In genomic region chr4:127015616-127016015, GRCh38 we compare ENCODE assay signal across 19 cellular contexts.
A peak's percentile ranks its signal among the peaks of the same experiment; 100 is the strongest.
DNase-seq lines count a peak whose midpoint lies in the region; ATAC-seq, FAIRE-seq and TF ChIP-seq lines count a peak whose summit lies in the region.
"Had no signal": no experiment of that assay in that cellular context is flagged by ENCODE, and none has a peak within 500 bp of the region (broad histone marks: within the 10 kb centered on the region; RNA-seq: fewer than 3 reads in every experiment).

No MANE protein-coding gene starts in this region.

- H3K79me2 ChIP-seq in SK-N-SH (ENCODE audit: insufficient read depth) = no peaks in the 10 kb centered on the region
- no peaks in the 10 kb centered on the region for H3K79me2 ChIP-seq in K562 (ENCODE audit: control insufficient read depth, insufficient read depth, low read length)

- H3K9me2 ChIP-seq in SK-N-SH = no peaks in the 10 kb centered on the region

- TF ChIP-seq POLR2A in K562 (conservative IDR thresholded peaks at IDR 0.05) = no peak

- no peak overlapping the region for H3K4me3 Mint-ChIP-seq in HFFc6
- H3K4me3 Mint-ChIP-seq: activated T-helper 17 cell treated with anti-CD3 and anti-CD28 coated beads, Interleukin-2, amount 50 U/mL, for 72 hours; stimulated activated naive CD8-positive, alpha-beta T cell treated with anti-CD3 and anti-CD28 coated beads, Interleukin-15, Interleukin-2, amounts not matched to agents 100 ng/mL and 50 ng/mL, for 24 hours; type B pancreatic cell had no signal

- TF ChIP-seq EP300 in SK-N-SH (IDR thresholded peaks at IDR 0.05; ENCODE audit: borderline replicate concordance in 1 of 2, low read depth in 1 of 2, low read length in 1 of 2) (no peak), K562 (IDR thresholded peaks at IDR 0.05; ENCODE audit: low read length) (no peak)

- H3K27ac ChIP-seq in SK-N-SH (ENCODE audit: low read depth in 2 of 2, low read length in 1 of 2) (no peak overlapping the region), K562 (ENCODE audit: extremely low read depth, low read depth, low read length) (no peak overlapping the region), stomach smooth muscle (ENCODE audit: low read length) (no peak overlapping the region)
- H3K27ac ChIP-seq: cardiac muscle cell, epithelial cell of prostate, SJSA1 had no signal

- H3K4me2 ChIP-seq in SK-N-SH = 0 out of 2 replicates have a peak overlapping the region, but pooled peaks have one; percentile 6
- peak overlapping the region; percentile 34; the same call in 1 of the 2 replicates for H3K4me2 ChIP-seq in K562 (ENCODE audit: insufficient read depth, low read length)

- no peaks in the 10 kb centered on the region for H3K36me3 ChIP-seq in SK-N-SH (replicated peaks in 1 of 2; ENCODE audit: control insufficient read depth in 1 of 2, insufficient read depth in 2 of 2, low read length in 1 of 2)
- H3K36me3 ChIP-seq in K562 (ENCODE audit: control insufficient read depth, insufficient read depth, low read length) = no peaks in the 10 kb centered on the region
- no peaks in the 10 kb centered on the region for H3K36me3 ChIP-seq in stomach smooth muscle (ENCODE audit: control insufficient read depth in 2 of 2, insufficient read depth in 2 of 2, low read length in 2 of 2)
- H3K36me3 ChIP-seq: cardiac muscle cell, sigmoid colon, SJSA1 had no signal

- H3F3A ChIP-seq in SK-N-SH (replicated peaks; ENCODE audit: insufficient read depth) = no peaks in the 10 kb centered on the region

- H3K9me3 ChIP-seq in SK-N-SH (no peaks in the 10 kb centered on the region), K562 (replicated peaks; ENCODE audit: control insufficient read depth, insufficient read depth, low read depth, low read length) (no peaks in the 10 kb centered on the region), stomach smooth muscle (ENCODE audit: control insufficient read depth in 2 of 2, low read length in 2 of 2) (no peaks in the 10 kb centered on the region)
- H3K9me3 ChIP-seq: sigmoid colon, SJSA1 had no signal

- H3K4me3 ChIP-seq in SK-N-SH (ENCODE audit: low read depth in 2 of 2, low read length in 1 of 2) (no peak overlapping the region; a peak in 1 of 4 replicates), K562 (no peak overlapping the region), stomach smooth muscle (ENCODE audit: low read length in 2 of 2) (peak overlapping the region; percentile 47 to 56)
- H3K4me3 ChIP-seq: cardiac muscle cell, sigmoid colon, SJSA1 had no signal

- H3K9me3 Mint-ChIP-seq in HFFc6 = 0 out of 2 replicates have a peak, but pooled peaks cover 4% of the 10 kb centered on the region
- H3K9me3 Mint-ChIP-seq: type B pancreatic cell had no signal

- no peaks in the 10 kb centered on the region for H3K36me3 Mint-ChIP-seq in HFFc6 (ENCODE audit: low read depth)
- H3K36me3 Mint-ChIP-seq: type B pancreatic cell had no signal

- H4K20me1 ChIP-seq in SK-N-SH (ENCODE audit: insufficient read depth) = no peaks in the 10 kb centered on the region
- no peaks in the 10 kb centered on the region for H4K20me1 ChIP-seq in K562 (replicated peaks; ENCODE audit: control insufficient read depth, insufficient read depth, low read length)

- no peak for TF ChIP-seq CTCF in SK-N-SH (IDR thresholded peaks at IDR 0.05)
- no peak for TF ChIP-seq CTCF in K562 (IDR thresholded peaks at IDR 0.05 in 2 of 3, conservative IDR thresholded peaks at IDR 0.05 in 1 of 3; ENCODE audit: insufficient read depth in 2 of 3, low read depth in 1 of 3, low read length in 3 of 3)
- no peak for TF ChIP-seq CTCF in HFFc6 (IDR thresholded peaks at IDR 0.05)

- ATAC-seq in SK-N-SH treated with all-trans-retinoic acid at 6 μM for 48 hours (no peak), K562 (peak; percentile 72), GM21717 (IDR thresholded peaks at IDR 0.05; ENCODE audit: unreplicated experiment) (no peak)
- ATAC-seq: activated T-helper 17 cell treated with anti-CD3 and anti-CD28 coated beads, Interleukin-2, amount 50 U/mL, for 72 hours had no signal

- WGBS in SK-N-SH (ENCODE audit: low lambda C conversion rate) = 62% methylated on average over 6 of the region's 6 CpGs
- whole genome bisulfite sequencing in K562 (ENCODE audit: insufficient coverage, low coverage, missing lambda C conversion rate) = 24% methylated on average over 6 of the region's 6 CpGs

- H3K4me1 Mint-ChIP-seq in HFFc6 (ENCODE audit: low read depth) = no peaks in the 10 kb centered on the region; the same call in 1 of the 2 replicates
- H3K4me1 Mint-ChIP-seq: activated T-helper 17 cell treated with anti-CD3 and anti-CD28 coated beads, Interleukin-2, amount 50 U/mL, for 72 hours had no signal

- POLR2A ChIA-PET in SK-N-SH (lab: Yijun Ruan, JAX) (no interaction called here), K562 (lab: Yijun Ruan, JAX) (no interaction called here)

- peak overlapping the region; percentile 54; the same call in 1 of the 2 replicates for H2AFZ ChIP-seq in SK-N-SH (ENCODE audit: low read depth)
- H2AFZ ChIP-seq in K562 (ENCODE audit: low read depth, low read length) = peak overlapping the region; percentile 78

- H3K9ac ChIP-seq in SK-N-SH (no peak overlapping the region), K562 (ENCODE audit: insufficient read depth in 1 of 2, low read depth in 2 of 2, low read length in 2 of 2) (no peak overlapping the region; a peak in 1 of 4 replicates), stomach smooth muscle (ENCODE audit: low read length in 2 of 2) (peak overlapping the region in 1 of 2 donors; percentile 6)

- no peak for DNase-seq in SK-N-SH
- peak; percentile 7 for DNase-seq in NCI-H345 (lab: John Stamatoyannopoulos, UW)
- no peak for DNase-seq in K562 (ENCODE audit: extremely low read depth in 1 of 4, low spot score in 3 of 4)
- DNase-seq in HFFc6 = no peak
- DNase-seq in activated effector memory CD4-positive, alpha-beta T cell treated with anti-CD3 and anti-CD28 coated beads, Interleukin-2, amount 50 U/mL, for 16 hours = no peak
- DNase-seq: activated CD4-positive, alpha-beta T cell treated with anti-CD3 and anti-CD28 coated beads for 1 hour; dermis blood vessel endothelial cell; NCI-H2227 treated with DMSO at 0.1 percent for 48 hours; sigmoid colon had no signal

- H3K27me3 ChIP-seq in SK-N-SH (ENCODE audit: insufficient read depth) (no peaks in the 10 kb centered on the region), K562 (ENCODE audit: control insufficient read depth in 2 of 2, insufficient read depth in 2 of 2, low read length in 2 of 2) (no peaks in the 10 kb centered on the region), stomach smooth muscle (ENCODE audit: control insufficient read depth in 1 of 2, insufficient read depth in 2 of 2, low read length in 2 of 2) (no peaks in the 10 kb centered on the region)
- H3K27me3 ChIP-seq: cardiac muscle cell, sigmoid colon, SJSA1 had no signal

- TF ChIP-seq RAD21 in SK-N-SH (IDR thresholded peaks at IDR 0.05; ENCODE audit: low read length) = no peak
- no peak for TF ChIP-seq RAD21 in K562 (CRISPR knock-in tag; conservative IDR thresholded peaks at IDR 0.05 in 1 of 2, IDR thresholded peaks at IDR 0.05 in 1 of 2)

- BruUV-seq in K562 (replicated peaks; lab: Mats Ljungman, UMichigan) = no TSS peak

- no peaks in the 10 kb centered on the region for H3K27me3 Mint-ChIP-seq in HFFc6 (ENCODE audit: insufficient read depth)
- H3K27me3 Mint-ChIP-seq: activated T-helper 17 cell treated with anti-CD3 and anti-CD28 coated beads, Interleukin-2, amount 50 U/mL, for 72 hours; stimulated activated naive CD8-positive, alpha-beta T cell treated with anti-CD3 and anti-CD28 coated beads, Interleukin-15, Interleukin-2, amounts not matched to agents 100 ng/mL and 50 ng/mL, for 24 hours; type B pancreatic cell had no signal

- in situ Hi-C loops in K562 (cut with MboI) = no loop called here

- no peak overlapping the region for H3K27ac Mint-ChIP-seq in HFFc6
- H3K27ac Mint-ChIP-seq: activated T-helper 17 cell treated with anti-CD3 and anti-CD28 coated beads, Interleukin-2, amount 50 U/mL, for 72 hours; stimulated activated naive CD8-positive, alpha-beta T cell treated with anti-CD3 and anti-CD28 coated beads, Interleukin-15, Interleukin-2, amounts not matched to agents 100 ng/mL and 50 ng/mL, for 24 hours; type B pancreatic cell had no signal

- H3K4me1 ChIP-seq in SK-N-SH (ENCODE audit: control insufficient read depth in 1 of 2, insufficient read depth in 2 of 2, low read depth in 1 of 2, low read length in 1 of 2) (no peaks in the 10 kb centered on the region), K562 (replicated peaks in 1 of 2; ENCODE audit: control insufficient read depth in 2 of 2, insufficient read depth in 2 of 2, low read length in 2 of 2) (peaks cover 0 to 4% of the 10 kb centered on the region in 2 experiments; a peak in 1 of 5 replicates), stomach smooth muscle (ENCODE audit: control insufficient read depth, insufficient read depth, low read length) (peaks cover 3% of the 10 kb centered on the region)
- H3K4me1 ChIP-seq: SJSA1 had no signal

- FAIRE-seq in K562 (lab: Jason Lieb, UNC) = no peak
- FAIRE-seq: frontal cortex had no signal

- no peaks in the 10 kb centered on the region for H3K9me1 ChIP-seq in K562 (ENCODE audit: control insufficient read depth, insufficient read depth, low read length)

- intact Hi-C loops in K562 (cut with micrococcal nuclease) = no loop called here

- CTCF ChIA-PET in SK-N-SH (lab: Yijun Ruan, JAX) = no interaction called here
- CTCF ChIA-PET in K562 (lab: Yijun Ruan, JAX; ENCODE audit: low intra/inter-chr PET ratio) = no interaction called here

TF ChIP-seq in SK-N-SH, 30 proteins besides CTCF, POLR2A, EP300 and RAD21 (continues in another document):
- TF ChIP-seq TCF12 (IDR thresholded peaks at IDR 0.05) (no peak), FOXJ3 (CRISPR knock-in tag; IDR thresholded peaks at IDR 0.05) (no peak), FOSL2 (IDR thresholded peaks at IDR 0.05; ENCODE audit: borderline replicate concordance, low read depth) (no peak)
- TF ChIP-seq, protein P1, sequence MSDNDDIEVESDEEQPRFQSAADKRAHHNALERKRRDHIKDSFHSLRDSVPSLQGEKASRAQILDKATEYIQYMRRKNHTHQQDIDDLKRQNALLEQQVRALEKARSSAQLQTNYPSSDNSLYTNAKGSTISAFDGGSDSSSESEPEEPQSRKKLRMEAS (IDR thresholded peaks at IDR 0.05; ENCODE audit: low read depth) = no peak

TF ChIP-seq in K562, 482 proteins besides CTCF, POLR2A, EP300 and RAD21:
- TF ChIP-seq COPS2 (conservative IDR thresholded peaks at IDR 0.05) (no peak), SPI1 (IDR thresholded peaks at IDR 0.05; ENCODE audit: borderline replicate concordance, low read depth, low read length) (peak; percentile 98)
TF ChIP-seq in K562: peak in this region for 1.

Comparison
In these comparisons a context has a peak if more than half of its experiments do, and no peak if none do; other contexts are left out.
1. H3K4me3 ChIP-seq: peak in stomach smooth muscle (2 of 2); none in SK-N-SH (0 of 2) and K562 (single experiment).